Comparison of ENCODE assay signal across 7 cellular contexts in genomic region chr12:71663561-71664410, GRCh38.
DNase-seq lines count a peak whose midpoint lies in the region; ATAC-seq, FAIRE-seq and TF ChIP-seq lines count a peak whose summit lies in the region.

TSS of gene THAP2 (plus strand) at chr12:71664301. CDS start at chr12:71664510, 209 bp downstream.
TSS of gene ZFC3H1 (minus strand) at chr12:71663848. CDS start at chr12:71663610, 238 bp downstream.

- ATAC-seq in HG02981 (IDR thresholded peaks at IDR 0.05; ENCODE audit: unreplicated experiment): peak; percentile 91

- FAIRE-seq in GM18507 (lab: Jason Lieb, UNC): peak; percentile 99

- TF ChIP-seq CTCF in astrocyte of the spinal cord (IDR thresholded peaks at IDR 0.05; ENCODE audit: low read depth, low read length) (peak; percentile 50), retinal pigment epithelial cell (conservative IDR thresholded peaks at IDR 0.05; ENCODE audit: low read depth, low read length) (peak; percentile 29)

- H3K4me3 ChIP-seq in astrocyte of the spinal cord (ENCODE audit: low read depth, low read length) (peak within 1 kb of the TSS; percentile 68), retinal pigment epithelial cell (ENCODE audit: low read length) (peak within 1 kb of the TSS; percentile 80)

- DNase-seq in GM18507 (ENCODE audit: extremely low spot score, insufficient read length, low read depth): peak; percentile 81
- peak; percentile 98 for DNase-seq in NCI-H2029 (lab: John Stamatoyannopoulos, UW)
- DNase-seq in T1000 (lab: John Stamatoyannopoulos, UW): peak; percentile 91
- DNase-seq in astrocyte of the spinal cord (ENCODE audit: low read depth, low spot score): peak; percentile 100
- DNase-seq in hypothalamus (lab: John Stamatoyannopoulos, UW): peak; percentile 56 to 99 (median 94)
- peak; percentile 99 for DNase-seq in retinal pigment epithelial cell (ENCODE audit: low read depth)

- in situ Hi-C loops in astrocyte of the spinal cord (cut with HindIII; ENCODE audit: low sequenced_read_pairs): no loop called here

Comparison
In these comparisons a context has a peak if more than half of its experiments do, and no peak if none do; other contexts are left out.
1. Peak in every context shown above with its lines: DNase-seq, ATAC-seq and H3K4me3 ChIP-seq.